In the genomic region with DNA sequence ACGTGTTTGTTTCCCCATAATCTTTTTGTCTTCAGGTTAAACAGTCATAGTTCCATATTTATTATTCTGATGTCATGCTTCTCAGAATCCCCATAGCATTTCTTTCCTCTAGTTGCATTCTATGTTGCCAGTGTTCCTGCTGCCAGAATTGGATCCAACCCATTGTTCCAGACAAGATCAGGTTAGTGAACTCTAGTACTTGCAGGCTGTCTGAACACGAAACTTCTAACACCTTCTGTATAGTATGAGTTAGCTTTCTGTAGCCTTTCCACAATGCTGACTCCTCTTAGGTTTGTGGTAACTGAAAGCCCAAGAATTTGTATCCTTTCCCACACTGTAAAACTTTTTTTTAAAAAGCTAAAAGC, we compare ENCODE assay signal across 8 cellular contexts.
"Had no signal": no experiment of that assay in that cellular context is flagged by ENCODE, and none has a peak within 500 bp of the region (broad histone marks: within the 10 kb centered on the region; RNA-seq: fewer than 3 reads in every experiment).

No MANE protein-coding gene starts in this region.

- H3K4me2 ChIP-seq: KMS-11, SK-N-SH had no signal

- H3K9me3 ChIP-seq: SK-N-SH had no signal

- H3K27ac ChIP-seq: HL-60, KMS-11 had no signal

- FAIRE-seq: HTR-8/SVneo had no signal

- H3K4me3 ChIP-seq: K562 had no signal

- DNase-seq: NCI-H187, Right ventricle myocardium superior, SIG-M5 had no signal
